Comparison of ENCODE assay signal across 8 cellular contexts in the genomic region with DNA sequence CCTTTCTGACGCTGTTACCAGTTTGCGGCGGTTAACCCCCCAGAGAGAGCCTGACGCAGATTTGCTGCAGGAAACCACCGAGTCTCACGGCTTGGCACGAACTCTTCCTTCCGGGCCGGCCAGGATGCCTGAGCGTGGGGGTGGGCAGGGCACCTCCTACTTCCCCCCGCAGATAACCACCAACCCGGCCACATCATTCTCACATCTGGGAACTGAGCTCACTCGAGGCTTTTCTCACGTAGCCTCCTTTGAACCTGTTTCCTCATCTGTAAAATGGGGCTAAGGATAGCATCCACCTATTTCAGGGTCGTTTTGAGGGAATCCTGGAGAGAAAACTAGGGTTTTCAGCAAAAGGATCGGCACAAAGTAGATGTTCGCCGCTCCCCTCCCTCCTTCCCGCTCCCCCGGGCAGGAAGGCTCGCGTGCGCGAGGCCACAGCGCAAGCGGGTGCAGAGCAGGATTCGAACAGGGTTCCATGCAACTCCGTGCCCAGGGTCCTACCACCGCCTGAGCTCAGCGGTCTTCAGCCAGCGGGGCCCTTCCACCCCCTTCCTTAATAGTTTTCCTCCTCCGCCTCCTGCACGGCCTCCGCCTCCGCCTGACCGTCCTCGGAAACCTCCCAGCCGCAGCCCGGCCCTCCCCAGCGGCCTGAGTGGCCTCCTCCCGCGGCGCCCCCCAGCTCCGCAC. TPM values are rescaled to one million over a fixed set of nuclear protein-coding genes. Genes with fewer than 3 reads are reported as not detected.
DNase-seq lines count a peak whose midpoint lies in the region; ATAC-seq, FAIRE-seq and TF ChIP-seq lines count a peak whose summit lies in the region.

No MANE protein-coding gene starts in this region.

- TF ChIP-seq CTCF in RWPE1 (conservative IDR thresholded peaks at IDR 0.05; ENCODE audit: low read depth), result no peak
- TF ChIP-seq CTCF in pancreas (IDR thresholded peaks at IDR 0.05), result no peak
- no peak for TF ChIP-seq CTCF in tibial nerve (IDR thresholded peaks at IDR 0.05)

- peak overlapping the region; percentile 33 to 67 (median 53) for H3K4me3 ChIP-seq in pancreas
- peak overlapping the region; percentile 42 to 71 (median 65) for H3K4me3 ChIP-seq in tibial nerve

- FAIRE-seq in pancreas (lab: Jason Lieb, UNC), result no peak

- TF ChIP-seq POLR2A in tibial nerve (IDR thresholded peaks at IDR 0.05), result peak in 1 of 2 donors; percentile 59

- DNase-seq in RWPE1 (ENCODE audit: low spot score) (no peak), germinal center (ENCODE audit: low spot score) (peak; percentile 81), pancreas (peak in 5 of 6 donors; percentile 52 to 85 (median 67)), tibial nerve (ENCODE audit: low spot score in 2 of 2) (peak; percentile 76 to 78), 8988T (no peak)
- peak; percentile 98 for DNase-seq in activated effector memory CD4-positive, alpha-beta T cell treated with anti-CD3 and anti-CD28 coated beads, Interleukin-2, amount 50 U/mL, for 16 hours

- ATAC-seq in GM18858 (IDR thresholded peaks at IDR 0.05; ENCODE audit: unreplicated experiment) (peak; percentile 13), HG03045 (IDR thresholded peaks at IDR 0.05; ENCODE audit: unreplicated experiment) (peak; percentile 53), pancreas (peak; percentile 32 to 76 (median 54))

- H3K27me3 ChIP-seq in pancreas, result no peaks in the 10 kb centered on the region
- no peaks in the 10 kb centered on the region for H3K27me3 ChIP-seq in tibial nerve

- 7 to 8% methylated on average over 43 to 44 of the region's 44 CpGs for WGBS in pancreas, 2 donors
- 2 to 5% methylated on average over 32 to 41 of the region's 44 CpGs for WGBS in tibial nerve, 2 donors

- H3K36me3 ChIP-seq in pancreas (no peaks in the 10 kb centered on the region), tibial nerve (no peaks in the 10 kb centered on the region)

- TF ChIP-seq EP300 in tibial nerve (IDR thresholded peaks at IDR 0.05), result peak; percentile 79 to 88

- H3K4me1 ChIP-seq in pancreas (peaks cover 0 to 11% (median 11%) of the 10 kb centered on the region in 3 donors), tibial nerve (peaks cover 0 to 31% (median 12%) of the 10 kb centered on the region in 4 donors)

- H3K9me3 ChIP-seq in pancreas (no peaks in the 10 kb centered on the region), tibial nerve (no peaks in the 10 kb centered on the region)

- POLR2A ChIA-PET in RWPE1 (lab: Yijun Ruan, JAX; ENCODE audit: low non-redundant PET), result interaction anchor here (0.6 to 2.6 kb wide), 12 partner anchors 11 to 41 kb away, joined by 3 to 18 read pairs (median 4); no protein-coding TSS in a partner anchor

- H3K27ac ChIP-seq in RWPE1, result peak overlapping the region; percentile 95
- H3K27ac ChIP-seq in pancreas, result peak overlapping the region; percentile 77 to 93 (median 90)
- H3K27ac ChIP-seq in tibial nerve, result peak overlapping the region; percentile 86 to 99 (median 94)

- intact Hi-C loops in pancreas (cut with DNase I), result no loop called here

- CTCF ChIA-PET in RWPE1 (lab: Yijun Ruan, JAX), result interaction anchor here (1.3 kb wide), 1 partner anchor 23 kb away, joined by 4 read pairs; no protein-coding TSS in a partner anchor

RNA-seq across cellular contexts. Expression of gene DDIT4, which starts 23.7 kb away (rescaled TPM):
- total RNA-seq in pancreas (1,000 to 10,000 TPM in 1 of 6 donors, 100 to 1,000 TPM in 3, 10 to 100 TPM in 2; 61.6 to 1,144 (median 191) TPM), tibial nerve (1,000 to 10,000 TPM; 1,317 to 2,202 (median 1,604) TPM)
- polyA plus RNA-seq in pancreas, result 100 to 1,000 TPM; 228 to 795 TPM

RNA-seq across cellular contexts. Expression of gene DNAJB12, which starts 57.3 kb away (rescaled TPM):
- total RNA-seq in pancreas (10 to 100 TPM; 14.6 to 19.7 (median 17.7) TPM), tibial nerve (100 to 1,000 TPM in 2 of 4 donors, 10 to 100 TPM in 2; 81.3 to 115 (median 98.9) TPM)
- polyA plus RNA-seq in pancreas, result 10 to 100 TPM; 19.3 to 22.0 TPM

Comparison
In these comparisons a context has a peak if more than half of its experiments do, and no peak if none do; other contexts are left out.
1. DNase-seq: peak in activated effector memory CD4-positive, alpha-beta T cell treated with anti-CD3 and anti-CD28 coated beads, Interleukin-2, amount 50 U/mL, for 16 hours (single experiment), germinal center (single experiment), pancreas (5 of 6) and tibial nerve (2 of 2); none in RWPE1 (single experiment) and 8988T (single experiment).
2. Peak in every context shown above with its lines, with median percentiles within 50 percentile points of each other: ATAC-seq and H3K27ac ChIP-seq.